ENCODE assay signal across 13 cellular contexts in genomic region chr2:143607446-143608110, GRCh38.
DNase-seq lines count a peak whose midpoint lies in the region; ATAC-seq and TF ChIP-seq lines count a peak whose summit lies in the region.
"Had no signal": no experiment of that assay in that cellular context is flagged by ENCODE, and none has a peak within 500 bp of the region (broad histone marks: within the 10 kb centered on the region; RNA-seq: fewer than 3 reads in every experiment).

No MANE protein-coding gene starts in this region.

- H3K79me2 ChIP-seq in GM23248 (ENCODE audit: insufficient read depth): no peaks in the 10 kb centered on the region

- H3K4me1 Mint-ChIP-seq in CD8-positive, alpha-beta memory T cell: peaks cover 35 to 70% (median 63%) of the 10 kb centered on the region in 3 donors

- 70 to 78% methylated on average over 5 of the region's 5 CpGs for WGBS in GM23248 (ENCODE audit: low coverage in 1 of 2, low lambda C conversion rate in 2 of 2, missing lambda C conversion rate in 2 of 2), 2 experiments
- WGBS in psoas muscle, 3 donors: 30 to 54% (median 35%) methylated on average over 5 of the region's 5 CpGs

- H3K27me3 ChIP-seq in GM23248 (replicated peaks; ENCODE audit: insufficient read depth) (no peaks in the 10 kb centered on the region), NT2/D1 (ENCODE audit: insufficient read depth, insufficient read length) (no peaks in the 10 kb centered on the region), psoas muscle (ENCODE audit: insufficient read depth in 3 of 3, low read length in 2 of 3) (no peaks in the 10 kb centered on the region)
- no peaks in the 10 kb centered on the region for H3K27me3 ChIP-seq in CD8-positive, alpha-beta memory T cell (ENCODE audit: insufficient read depth, low read length, poor library complexity, severe bottlenecking)

- DNase-seq in GM23248 (peak; percentile 6), NT2/D1 (ENCODE audit: low read depth, low spot score) (peak; percentile 64), foreskin fibroblast (peak; percentile 3 to 37), putamen (ENCODE audit: low spot score) (peak; percentile 17), psoas muscle (no peak), Kasumi-1 (lab: John Stamatoyannopoulos, UW) (no peak)
- no peak for DNase-seq in CD8-positive, alpha-beta memory T cell
- no peak for DNase-seq in activated naive CD4-positive, alpha-beta T cell treated with anti-CD3 and anti-CD28 coated beads, Interleukin-2, amount 50 U/mL, for 72 hours (ENCODE audit: low spot score in 2 of 2)
- DNase-seq: central memory CD4-positive, alpha-beta T cell; GF-D8; NCI-H2081 treated with DMSO at 0.1 percent for 48 hours; pancreas; T-helper 1 cell had no signal

- H3K9me3 ChIP-seq in GM23248 (ENCODE audit: low read depth) (no peaks in the 10 kb centered on the region), NT2/D1 (ENCODE audit: insufficient read depth, low read length) (no peaks in the 10 kb centered on the region), psoas muscle (no peaks in the 10 kb centered on the region)
- no peaks in the 10 kb centered on the region for H3K9me3 ChIP-seq in CD8-positive, alpha-beta memory T cell (ENCODE audit: low read length)
- H3K9me3 ChIP-seq: pancreas had no signal

- ATAC-seq in psoas muscle: no peak
- ATAC-seq in activated naive CD4-positive, alpha-beta T cell treated with anti-CD3 and anti-CD28 coated beads, Interleukin-2, amount 50 U/mL, for 72 hours: no peak
- ATAC-seq: pancreas had no signal

- H3K9ac ChIP-seq in GM23248: no peak overlapping the region
- no peak overlapping the region for H3K9ac ChIP-seq in NT2/D1 (ENCODE audit: insufficient read length, low read depth)

- peak overlapping the region in 4 of 8 donors; percentile 13 to 85 (median 70) for H3K27ac Mint-ChIP-seq in CD8-positive, alpha-beta memory T cell
- no peak overlapping the region for H3K27ac Mint-ChIP-seq in activated naive CD4-positive, alpha-beta T cell treated with anti-CD3 and anti-CD28 coated beads, Interleukin-2, amount 50 U/mL, for 72 hours

- intact Hi-C loops in psoas muscle (cut with DNase I): no loop called here

- H3K4me1 ChIP-seq in GM23248 (ENCODE audit: insufficient read depth) (no peaks in the 10 kb centered on the region), NT2/D1 (ENCODE audit: insufficient read depth, insufficient read length) (no peaks in the 10 kb centered on the region), psoas muscle (no peaks in the 10 kb centered on the region)
- H3K4me1 ChIP-seq in CD8-positive, alpha-beta memory T cell (ENCODE audit: insufficient read depth, low read length): no peaks in the 10 kb centered on the region

- POLR2A ChIA-PET in CD8-positive, alpha-beta memory T cell (lab: Charles Lee): no interaction called here

- H3K36me3 ChIP-seq in GM23248 (ENCODE audit: low read depth) (no peaks in the 10 kb centered on the region), NT2/D1 (ENCODE audit: insufficient read depth, insufficient read length, low read length) (no peaks in the 10 kb centered on the region), psoas muscle (ENCODE audit: insufficient read depth in 1 of 2, low read depth in 1 of 2) (no peaks in the 10 kb centered on the region)
- no peaks in the 10 kb centered on the region for H3K36me3 ChIP-seq in CD8-positive, alpha-beta memory T cell (ENCODE audit: insufficient read depth, low read length)
- H3K36me3 ChIP-seq: pancreas had no signal

- in situ Hi-C loops in GM23248 (cut with MboI): no loop called here

- CTCF ChIA-PET in CD8-positive, alpha-beta memory T cell (lab: Charles Lee): interaction anchor here (1.3 kb wide), 1 partner anchor 17 kb away, joined by 3 read pairs; no protein-coding TSS in a partner anchor

- no peak for TF ChIP-seq CTCF in foreskin fibroblast (IDR thresholded peaks at IDR 0.05; ENCODE audit: low read depth, low read length)
- TF ChIP-seq CTCF in psoas muscle (IDR thresholded peaks at IDR 0.05): no peak

- H4K20me1 ChIP-seq in GM23248 (ENCODE audit: insufficient read depth): no peaks in the 10 kb centered on the region

- no peaks in the 10 kb centered on the region for H3K27me3 Mint-ChIP-seq in CD8-positive, alpha-beta memory T cell

- H3K4me2 ChIP-seq in GM23248 (ENCODE audit: unreplicated experiment): no peak overlapping the region

- peak overlapping the region; percentile 20; the same call in 1 of the 2 replicates for H2AFZ ChIP-seq in GM23248

- no peaks in the 10 kb centered on the region for H3F3A ChIP-seq in GM23248 (ENCODE audit: insufficient read depth)

- no peaks in the 10 kb centered on the region for H3K9me3 Mint-ChIP-seq in CD8-positive, alpha-beta memory T cell
- H3K9me3 Mint-ChIP-seq in activated naive CD4-positive, alpha-beta T cell treated with anti-CD3 and anti-CD28 coated beads, Interleukin-2, amount 50 U/mL, for 72 hours: no peaks in the 10 kb centered on the region

- H3K4me3 ChIP-seq in GM23248 (no peak overlapping the region), NT2/D1 (ENCODE audit: insufficient read length, low read depth) (no peak overlapping the region), foreskin fibroblast (ENCODE audit: low read depth in 1 of 2, low read length in 2 of 2) (no peak overlapping the region), psoas muscle (no peak overlapping the region)
- H3K4me3 ChIP-seq in CD8-positive, alpha-beta memory T cell (ENCODE audit: low read length): no peak overlapping the region
- H3K4me3 ChIP-seq: pancreas had no signal

- H3K9me2 ChIP-seq in GM23248 (ENCODE audit: insufficient read depth): no peaks in the 10 kb centered on the region

- H3K27ac ChIP-seq in GM23248 (no peak overlapping the region), psoas muscle (no peak overlapping the region)
- H3K27ac ChIP-seq in CD8-positive, alpha-beta memory T cell (ENCODE audit: low read depth, low read length): no peak overlapping the region
- H3K27ac ChIP-seq: pancreas had no signal

- peaks cover 10 to 55% (median 21%) of the 10 kb centered on the region in 3 donors for H3K36me3 Mint-ChIP-seq in CD8-positive, alpha-beta memory T cell
- H3K36me3 Mint-ChIP-seq in activated naive CD4-positive, alpha-beta T cell treated with anti-CD3 and anti-CD28 coated beads, Interleukin-2, amount 50 U/mL, for 72 hours: peaks cover 0 to 17% of the 10 kb centered on the region in 2 donors

- no peak overlapping the region for H3K4me3 Mint-ChIP-seq in CD8-positive, alpha-beta memory T cell

Comparison
In these comparisons a context has a peak if more than half of its experiments do, and no peak if none do; other contexts are left out.
1. DNase-seq: peak in GM23248 (single experiment), NT2/D1 (single experiment), foreskin fibroblast (2 of 2) and putamen (single experiment); none in psoas muscle (0 of 2), Kasumi-1 (0 of 2), CD8-positive, alpha-beta memory T cell (0 of 5) and activated naive CD4-positive, alpha-beta T cell treated with anti-CD3 and anti-CD28 coated beads, Interleukin-2, amount 50 U/mL, for 72 hours (0 of 2).